ENCODE assay signal across 18 cellular contexts in genomic region chr19:20333508-20333907, GRCh38.
A peak's percentile ranks its signal among the peaks of the same experiment; 100 is the strongest.
DNase-seq lines count a peak whose midpoint lies in the region; ATAC-seq and TF ChIP-seq lines count a peak whose summit lies in the region.
"Had no signal": no experiment of that assay in that cellular context is flagged by ENCODE, and none has a peak within 500 bp of the region (broad histone marks: within the 10 kb centered on the region; RNA-seq: fewer than 3 reads in every experiment).

No MANE protein-coding gene starts in this region.

- H3K4me1 ChIP-seq in OCI-LY1 (ENCODE audit: insufficient read depth, low read length, severe bottlenecking) = peaks cover 14% of the 10 kb centered on the region
- H3K4me1 ChIP-seq in mucosa of descending colon (ENCODE audit: low read depth) = no peaks in the 10 kb centered on the region
- H3K4me1 ChIP-seq: BLaER1 had no signal

- no peak overlapping the region for H3K9ac ChIP-seq in OCI-LY1 (ENCODE audit: low read length)
- H3K9ac ChIP-seq: BLaER1, GM23248 had no signal

- H2AFZ ChIP-seq in OCI-LY1 (ENCODE audit: low read length) = no peak overlapping the region
- H2AFZ ChIP-seq: GM23248 had no signal

- ATAC-seq in activated naive CD8-positive, alpha-beta T cell treated with anti-CD3 and anti-CD28 coated beads, Interleukin-2, amount 50 U/mL, for 24 hours = no peak
- peak; percentile 58 for ATAC-seq in activated naive CD8-positive, alpha-beta T cell treated with anti-CD3 and anti-CD28 coated beads, Interleukin-2, amount 10 ng/mL, durations not matched to agents 7 days and 5 days (ENCODE audit: low read depth)
- ATAC-seq in sciatic nerve (no peak), mucosa of descending colon (no peak)

- DNase-seq in activated naive CD8-positive, alpha-beta T cell treated with anti-CD3 and anti-CD28 coated beads for 36 hours = peak; percentile 6
- DNase-seq in activated naive CD8-positive, alpha-beta T cell treated with anti-CD3 and anti-CD28 coated beads, Interleukin-2, amount 50 U/mL, for 24 hours = no peak
- DNase-seq in activated naive CD8-positive, alpha-beta T cell treated with anti-CD3 and anti-CD28 coated beads, Interleukin-2, amount 10 ng/mL, durations not matched to agents 7 days and 5 days = no peak
- DNase-seq in NCI-H446 (lab: John Stamatoyannopoulos, UW) (no peak), sciatic nerve (ENCODE audit: low spot score) (no peak), mucosa of descending colon (no peak)
- DNase-seq: 8988T; CD4-positive, alpha-beta memory T cell; DMS153; DMS79 treated with DMSO at 0.1 percent for 48 hours; GF-D8; GM23248; HCEC 1CT; IMR-90 had no signal

- H3K27me3 ChIP-seq in OCI-LY1 (ENCODE audit: insufficient read depth, low read length) = no peaks in the 10 kb centered on the region
- H3K27me3 ChIP-seq: BLaER1 had no signal

- H3K4me2 ChIP-seq in OCI-LY1 (ENCODE audit: low read length) = no peak overlapping the region
- H3K4me2 ChIP-seq: BLaER1 had no signal

- intact Hi-C loops in sciatic nerve (cut with DNase I) = no loop called here
- intact Hi-C loops in mucosa of descending colon (cut with DNase I, micrococcal nuclease) = no loop called here

- no peaks in the 10 kb centered on the region for H3K79me2 ChIP-seq in OCI-LY1 (ENCODE audit: insufficient read depth, low read length)

- H3K27me3 Mint-ChIP-seq in activated naive CD8-positive, alpha-beta T cell treated with anti-CD3 and anti-CD28 coated beads for 36 hours = peaks cover 3% of the 10 kb centered on the region
- H3K27me3 Mint-ChIP-seq in activated naive CD8-positive, alpha-beta T cell treated with anti-CD3 and anti-CD28 coated beads, Interleukin-2, amount 50 U/mL, for 24 hours = peaks cover 4% of the 10 kb centered on the region
- H3K27me3 Mint-ChIP-seq in activated naive CD8-positive, alpha-beta T cell treated with anti-CD3 and anti-CD28 coated beads, Interleukin-2, amount 10 ng/mL, durations not matched to agents 7 days and 5 days = peaks cover 3% of the 10 kb centered on the region

- POLR2A ChIA-PET in activated naive CD8-positive, alpha-beta T cell treated with anti-CD3 and anti-CD28 coated beads, Interleukin-2, amount 10 ng/mL, durations not matched to agents 7 days and 5 days (lab: Charles Lee) = no interaction called here

- no peak overlapping the region for H3K27ac Mint-ChIP-seq in activated naive CD8-positive, alpha-beta T cell treated with anti-CD3 and anti-CD28 coated beads for 36 hours
- H3K27ac Mint-ChIP-seq in activated naive CD8-positive, alpha-beta T cell treated with anti-CD3 and anti-CD28 coated beads, Interleukin-2, amount 50 U/mL, for 24 hours = no peak overlapping the region
- peak overlapping the region; percentile 62 for H3K27ac Mint-ChIP-seq in activated naive CD8-positive, alpha-beta T cell treated with anti-CD3 and anti-CD28 coated beads, Interleukin-2, amount 10 ng/mL, durations not matched to agents 7 days and 5 days
- H3K27ac Mint-ChIP-seq: CD14-positive monocyte; CD4-positive, alpha-beta memory T cell had no signal

- H3K36me3 ChIP-seq in OCI-LY1 (ENCODE audit: insufficient read depth, low read length) (no peaks in the 10 kb centered on the region), mucosa of descending colon (ENCODE audit: low read depth) (no peaks in the 10 kb centered on the region)
- H3K36me3 ChIP-seq: BLaER1 had no signal

- peaks cover 8% of the 10 kb centered on the region for H3K9me3 Mint-ChIP-seq in activated naive CD8-positive, alpha-beta T cell treated with anti-CD3 and anti-CD28 coated beads for 36 hours
- H3K9me3 Mint-ChIP-seq in activated naive CD8-positive, alpha-beta T cell treated with anti-CD3 and anti-CD28 coated beads, Interleukin-2, amount 50 U/mL, for 24 hours = peaks cover 13% of the 10 kb centered on the region
- H3K9me3 Mint-ChIP-seq in activated naive CD8-positive, alpha-beta T cell treated with anti-CD3 and anti-CD28 coated beads, Interleukin-2, amount 10 ng/mL, durations not matched to agents 7 days and 5 days = peaks cover 22% of the 10 kb centered on the region

- H3K4me3 ChIP-seq in OCI-LY1 (ENCODE audit: low read depth, low read length, poor library complexity, severe bottlenecking) (no peak overlapping the region), mucosa of descending colon (no peak overlapping the region)
- H3K4me3 ChIP-seq: BLaER1, GM23248 had no signal

- no peaks in the 10 kb centered on the region for H4K20me1 ChIP-seq in OCI-LY1 (ENCODE audit: insufficient read depth, low read length)
- H4K20me1 ChIP-seq: BLaER1 had no signal

- H3K27ac ChIP-seq in OCI-LY1 (ENCODE audit: low read depth, low read length, poor library complexity, severe bottlenecking) = peak overlapping the region; percentile 38
- H3K27ac ChIP-seq: BLaER1, GM23248, HL-60 had no signal

- no peaks in the 10 kb centered on the region for H3K9me2 ChIP-seq in OCI-LY1 (ENCODE audit: low read depth, low read length)

- no peaks in the 10 kb centered on the region for H3K9me3 ChIP-seq in OCI-LY1 (ENCODE audit: low read length)
- H3K9me3 ChIP-seq in mucosa of descending colon = peaks cover 41% of the 10 kb centered on the region

- H3F3A ChIP-seq in OCI-LY1 (ENCODE audit: insufficient read depth, low read length) = no peaks in the 10 kb centered on the region

- H3K4me3 Mint-ChIP-seq in activated naive CD8-positive, alpha-beta T cell treated with anti-CD3 and anti-CD28 coated beads for 36 hours = no peak overlapping the region
- no peak overlapping the region for H3K4me3 Mint-ChIP-seq in activated naive CD8-positive, alpha-beta T cell treated with anti-CD3 and anti-CD28 coated beads, Interleukin-2, amount 50 U/mL, for 24 hours
- peak overlapping the region; percentile 15 for H3K4me3 Mint-ChIP-seq in activated naive CD8-positive, alpha-beta T cell treated with anti-CD3 and anti-CD28 coated beads, Interleukin-2, amount 10 ng/mL, durations not matched to agents 7 days and 5 days
- H3K4me3 Mint-ChIP-seq: CD14-positive monocyte; CD4-positive, alpha-beta memory T cell had no signal

- H3K4me1 Mint-ChIP-seq in activated naive CD8-positive, alpha-beta T cell treated with anti-CD3 and anti-CD28 coated beads for 36 hours = peaks cover 5% of the 10 kb centered on the region
- H3K4me1 Mint-ChIP-seq in activated naive CD8-positive, alpha-beta T cell treated with anti-CD3 and anti-CD28 coated beads, Interleukin-2, amount 50 U/mL, for 24 hours = no peaks in the 10 kb centered on the region
- peaks cover 4% of the 10 kb centered on the region for H3K4me1 Mint-ChIP-seq in activated naive CD8-positive, alpha-beta T cell treated with anti-CD3 and anti-CD28 coated beads, Interleukin-2, amount 10 ng/mL, durations not matched to agents 7 days and 5 days
- H3K4me1 Mint-ChIP-seq: CD14-positive monocyte; CD4-positive, alpha-beta memory T cell had no signal

- H3K36me3 Mint-ChIP-seq in activated naive CD8-positive, alpha-beta T cell treated with anti-CD3 and anti-CD28 coated beads for 36 hours = peaks cover 3% of the 10 kb centered on the region
- H3K36me3 Mint-ChIP-seq in activated naive CD8-positive, alpha-beta T cell treated with anti-CD3 and anti-CD28 coated beads, Interleukin-2, amount 50 U/mL, for 24 hours (ENCODE audit: low read depth) = no peaks in the 10 kb centered on the region
- H3K36me3 Mint-ChIP-seq in activated naive CD8-positive, alpha-beta T cell treated with anti-CD3 and anti-CD28 coated beads, Interleukin-2, amount 10 ng/mL, durations not matched to agents 7 days and 5 days = peaks cover 22% of the 10 kb centered on the region
- H3K36me3 Mint-ChIP-seq: CD14-positive monocyte had no signal

- TF ChIP-seq CTCF in OCI-LY1 (IDR thresholded peaks at IDR 0.05; ENCODE audit: low read length) (no peak), mucosa of descending colon (IDR thresholded peaks at IDR 0.05) (no peak)
